In genomic region chr18:27599202-27599829, GRCh38 we compare ENCODE assay signal across 9 cellular contexts.
A peak's percentile ranks its signal among the peaks of the same experiment; 100 is the strongest.
DNase-seq lines count a peak whose midpoint lies in the region; ATAC-seq, FAIRE-seq and TF ChIP-seq lines count a peak whose summit lies in the region.
"Had no signal": no experiment of that assay in that cellular context is flagged by ENCODE, and none has a peak within 500 bp of the region (broad histone marks: within the 10 kb centered on the region; RNA-seq: fewer than 3 reads in every experiment).

No MANE protein-coding gene starts in this region.

- DNase-seq in AG09309 (ENCODE audit: low read depth) (no peak), NCI-H1105 (lab: John Stamatoyannopoulos, UW) (peak; percentile 55), germinal center (ENCODE audit: low spot score) (peak; percentile 15), psoas muscle (peak; percentile 24 to 60)
- no peak for DNase-seq in CD4-positive, alpha-beta memory T cell

- intact Hi-C loops in psoas muscle (cut with DNase I), result loop anchor here (2.0 to 5.0 kb wide), 2 partner anchors 235 to 582 kb away; no protein-coding TSS in a partner anchor
- intact Hi-C loops in CD4-positive, alpha-beta memory T cell (cut with micrococcal nuclease), result no loop called here

- no peak overlapping the region for H3K27ac ChIP-seq in psoas muscle
- no peak overlapping the region for H3K27ac ChIP-seq in CD4-positive, alpha-beta memory T cell (ENCODE audit: low read depth, low read length)

- no peaks in the 10 kb centered on the region for H3K36me3 ChIP-seq in psoas muscle (ENCODE audit: insufficient read depth in 1 of 2, low read depth in 1 of 2)
- no peaks in the 10 kb centered on the region for H3K36me3 ChIP-seq in CD4-positive, alpha-beta memory T cell (ENCODE audit: insufficient read depth, low read length)

- no peaks in the 10 kb centered on the region for H3K9me3 ChIP-seq in psoas muscle
- no peaks in the 10 kb centered on the region for H3K9me3 ChIP-seq in CD4-positive, alpha-beta memory T cell (ENCODE audit: control insufficient read depth in 1 of 2, low read length in 2 of 2)

- ATAC-seq in HG02610 (IDR thresholded peaks at IDR 0.05; ENCODE audit: unreplicated experiment), result peak; percentile 66
- peak; percentile 47 to 72 (median 62) for ATAC-seq in psoas muscle
- ATAC-seq: naive thymus-derived CD4-positive, alpha-beta T cell had no signal

- H3K4me3 Mint-ChIP-seq in CD4-positive, alpha-beta memory T cell, result no peak overlapping the region
- H3K4me3 Mint-ChIP-seq: naive thymus-derived CD4-positive, alpha-beta T cell had no signal

- H3K9me3 Mint-ChIP-seq in CD4-positive, alpha-beta memory T cell, result peaks cover 0 to 8% (median under 1%) of the 10 kb centered on the region in 8 donors

- TF ChIP-seq CTCF in AG09309 (IDR thresholded peaks at IDR 0.05; ENCODE audit: control insufficient read depth, insufficient read depth, low read depth, low read length, missing control alignments), result peak; percentile 93
- TF ChIP-seq CTCF in GM12872 (IDR thresholded peaks at IDR 0.05; ENCODE audit: insufficient read depth, low read depth, low read length), result peak; percentile 90
- TF ChIP-seq CTCF in psoas muscle (IDR thresholded peaks at IDR 0.05), result peak; percentile 83

- WGBS in psoas muscle, 3 donors, result 76 to 94% (median 91%) methylated on average over 1 of the region's 1 CpG

- H3K4me1 ChIP-seq in psoas muscle, result peaks cover 5% of the 10 kb centered on the region
- no peaks in the 10 kb centered on the region for H3K4me1 ChIP-seq in CD4-positive, alpha-beta memory T cell (ENCODE audit: insufficient read depth, low read length)

- H3K27ac Mint-ChIP-seq in CD4-positive, alpha-beta memory T cell, result no peak overlapping the region
- H3K27ac Mint-ChIP-seq: naive thymus-derived CD4-positive, alpha-beta T cell had no signal

- CTCF ChIA-PET in CD4-positive, alpha-beta memory T cell (lab: Charles Lee; ENCODE audit: partially characterized antibody), result interaction anchor here (0.7 kb wide), 1 partner anchor 8 kb away, joined by 3 read pairs; no protein-coding TSS in a partner anchor

- H3K27me3 Mint-ChIP-seq in CD4-positive, alpha-beta memory T cell, result no peaks in the 10 kb centered on the region
- H3K27me3 Mint-ChIP-seq: naive thymus-derived CD4-positive, alpha-beta T cell had no signal

- peaks cover 0 to 3% of the 10 kb centered on the region in 2 donors for H3K36me3 Mint-ChIP-seq in CD4-positive, alpha-beta memory T cell
- H3K36me3 Mint-ChIP-seq: naive thymus-derived CD4-positive, alpha-beta T cell had no signal

- no peaks in the 10 kb centered on the region for H3K27me3 ChIP-seq in psoas muscle (ENCODE audit: insufficient read depth in 3 of 3, low read length in 2 of 3)
- no peaks in the 10 kb centered on the region for H3K27me3 ChIP-seq in CD4-positive, alpha-beta memory T cell (ENCODE audit: insufficient read depth, low read length)

- no peaks in the 10 kb centered on the region for H3K4me1 Mint-ChIP-seq in CD4-positive, alpha-beta memory T cell
- H3K4me1 Mint-ChIP-seq: naive thymus-derived CD4-positive, alpha-beta T cell had no signal

- peak; percentile 61 for FAIRE-seq in TTC549 (lab: Jason Lieb, UNC)

- POLR2A ChIA-PET in CD4-positive, alpha-beta memory T cell (lab: Charles Lee; ENCODE audit: partially characterized antibody), result no interaction called here

- H3K4me3 ChIP-seq in AG09309 (ENCODE audit: control insufficient read depth, low read depth, low read length), result no peak overlapping the region
- no peak overlapping the region for H3K4me3 ChIP-seq in psoas muscle
- no peak overlapping the region for H3K4me3 ChIP-seq in CD4-positive, alpha-beta memory T cell (ENCODE audit: low read length in 2 of 2)

Comparison
In these comparisons a context has a peak if more than half of its experiments do, and no peak if none do; other contexts are left out.
1. DNase-seq: peak in NCI-H1105 (single experiment), germinal center (single experiment) and psoas muscle (2 of 2); none in AG09309 (single experiment) and CD4-positive, alpha-beta memory T cell (0 of 5).
2. Peak in every context shown above with its lines, with median percentiles within 50 percentile points of each other: CTCF ChIP-seq.